Comparison of ENCODE assay signal across 1 cellular context in genomic region chr20:57772349-57772964, GRCh38.
TF ChIP-seq lines count a peak whose summit lies in the region.

No MANE protein-coding gene starts in this region.

TF ChIP-seq in K562, 482 proteins besides CTCF, POLR2A, EP300 and RAD21 (continued from another document):
- TF ChIP-seq SMAD1 (IDR thresholded peaks at IDR 0.05; ENCODE audit: low read depth, low read length, partially characterized antibody) = no peak
- 0 out of 2 replicates have a peak, but pooled peaks have one; percentile 25 for TF ChIP-seq JUN (IDR thresholded peaks at IDR 0.05; ENCODE audit: borderline replicate concordance, low read depth, low read length)
- TF ChIP-seq JUN (CRISPR knock-in tag; IDR thresholded peaks at IDR 0.05; ENCODE audit: borderline replicate concordance) = no peak
- peak; percentile 52; the same call in 1 of the 2 replicates for TF ChIP-seq JUND (IDR thresholded peaks at IDR 0.05; ENCODE audit: borderline replicate concordance, low read depth, low read length)
- TF ChIP-seq JUND (tag; IDR thresholded peaks at IDR 0.05; ENCODE audit: borderline replicate concordance, low read depth, low read length) = no peak; the same call in 2 of the 3 replicates
- TF ChIP-seq BACH1 (tag; IDR thresholded peaks at IDR 0.05) = no peak
- TF ChIP-seq ZNF134 (CRISPR knock-in tag; conservative IDR thresholded peaks at IDR 0.05) = 0 out of 2 replicates have a peak, but pooled peaks have one; percentile 57
- no peak for TF ChIP-seq NFIC (IDR thresholded peaks at IDR 0.05)
- TF ChIP-seq ARNT (IDR thresholded peaks at IDR 0.05) = no peak
- TF ChIP-seq PHB (CRISPR knock-in tag; IDR thresholded peaks at IDR 0.05) = no peak
- no peak for TF ChIP-seq KHSRP (IDR thresholded peaks at IDR 0.05)
- TF ChIP-seq CREM (IDR thresholded peaks at IDR 0.05; ENCODE audit: low read depth) = peak; percentile 63
